ENCODE assay signal across 22 cellular contexts in the genomic region with DNA sequence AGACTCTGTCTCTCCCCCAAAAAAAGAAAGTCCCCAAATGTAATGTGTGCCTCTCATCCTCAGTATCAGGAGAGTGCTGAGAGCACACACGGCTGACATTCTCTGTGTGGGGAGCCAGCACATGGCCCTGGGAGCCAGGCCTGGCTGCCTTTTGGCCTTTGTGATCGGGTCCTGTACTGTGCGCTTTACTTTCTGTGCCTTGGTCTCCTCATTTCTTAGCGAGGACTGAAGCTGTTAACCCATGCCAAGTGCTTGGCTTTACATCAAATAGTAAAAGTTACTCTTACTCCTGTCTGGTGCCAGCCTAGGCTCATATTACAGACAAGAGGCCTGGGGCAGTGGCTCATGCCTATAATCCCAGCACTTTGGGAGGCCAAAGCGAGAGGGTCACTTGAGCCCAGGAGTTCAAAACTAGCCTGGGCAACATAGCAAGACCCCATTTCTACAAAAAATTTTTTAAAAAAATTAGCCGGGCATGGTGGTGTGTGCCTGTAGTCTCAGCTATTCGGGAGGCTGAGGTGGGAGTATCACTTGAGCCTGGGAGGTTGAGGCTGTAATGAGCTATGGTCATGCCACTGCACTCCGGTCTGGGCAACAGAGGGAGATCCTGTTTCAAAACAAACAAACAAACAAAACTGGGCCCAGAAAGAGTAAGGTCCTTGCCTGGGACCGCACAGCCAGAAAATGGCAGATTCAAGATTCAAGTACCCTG. TPM values are rescaled to one million over a fixed set of nuclear protein-coding genes. Genes with fewer than 3 reads are reported as not detected.
DNase-seq lines count a peak whose midpoint lies in the region; ATAC-seq and TF ChIP-seq lines count a peak whose summit lies in the region.
"Had no signal": no experiment of that assay in that cellular context is flagged by ENCODE, and none has a peak within 500 bp of the region (broad histone marks: within the 10 kb centered on the region; RNA-seq: fewer than 3 reads in every experiment).

No MANE protein-coding gene starts in this region.

- WGBS in GM23248 (ENCODE audit: low coverage in 1 of 2, low lambda C conversion rate in 2 of 2, missing lambda C conversion rate in 2 of 2), 2 experiments: 77 to 80% methylated on average over 9 of the region's 9 CpGs
- 93% methylated on average over 9 of the region's 9 CpGs for WGBS in liver
- 71 to 75% methylated on average over 9 of the region's 9 CpGs for WGBS in lower leg skin, 2 donors
- WGBS in aorta, 2 donors: 66 to 68% methylated on average over 9 of the region's 9 CpGs

- DNase-seq in GM23248: no peak
- no peak for DNase-seq in adipocyte (ENCODE audit: low read depth)
- DNase-seq in lower leg skin (ENCODE audit: low spot score in 2 of 2): no peak
- DNase-seq in aorta: no peak
- DNase-seq: activated B cell treated with CpG ODN at 0.5 μM for 24 hours; activated CD4-positive, alpha-beta memory T cell treated with anti-CD3 and anti-CD28 coated beads for 36 hours; activated T-cell treated with anti-CD3 and anti-CD28 coated beads for 4 hours; central memory CD4-positive, alpha-beta T cell; effector CD8-positive, alpha-beta T cell; H9; head of caudate nucleus; immature natural killer cell; natural killer cell; NCI-H1436; NCI-H748 treated with DMSO at 0.1 percent for 48 hours; stimulated activated CD4-positive, alpha-beta T cell treated with anti-CD3 and anti-CD28 coated beads, Interleukin-15, amount 100 ng/mL, for 24 hours; testis had no signal

- no peak for TF ChIP-seq POLR2A in lower leg skin (IDR thresholded peaks at IDR 0.05)

- no peak for TF ChIP-seq RAD21 in liver (IDR thresholded peaks at IDR 0.05)

- ATAC-seq in HG03045 (IDR thresholded peaks at IDR 0.05; ENCODE audit: unreplicated experiment) (no peak), GM21526 (IDR thresholded peaks at IDR 0.05; ENCODE audit: low FRiP score, unreplicated experiment) (no peak), aorta (ENCODE audit: low FRiP score) (no peak)
- ATAC-seq: natural killer cell had no signal

- in situ Hi-C loops in GM23248 (cut with MboI): no loop called here

- H3K9me3 ChIP-seq in GM23248 (ENCODE audit: low read depth) (no peaks in the 10 kb centered on the region), adipocyte (ENCODE audit: control insufficient read depth, low read length) (no peaks in the 10 kb centered on the region), liver (ENCODE audit: control insufficient read depth in 4 of 4, low read length in 3 of 4) (no peaks in the 10 kb centered on the region), skeletal muscle satellite cell (replicated peaks; ENCODE audit: low read length) (peaks cover 8% of the 10 kb centered on the region), aorta (ENCODE audit: control insufficient read depth, low read length) (no peaks in the 10 kb centered on the region)
- H3K9me3 ChIP-seq: testis had no signal

- no peaks in the 10 kb centered on the region for H3K79me2 ChIP-seq in GM23248 (ENCODE audit: insufficient read depth)

- no peak overlapping the region for H2AFZ ChIP-seq in GM23248

- H3K9ac ChIP-seq in GM23248 (peak overlapping the region; percentile 75), adipocyte (ENCODE audit: low read length) (peak overlapping the region; percentile 62), liver (ENCODE audit: low read depth in 1 of 2, low read length in 2 of 2) (no peak overlapping the region), skeletal muscle satellite cell (ENCODE audit: low read depth, low read length) (peak overlapping the region; percentile 40)

- H3K4me2 ChIP-seq in GM23248 (ENCODE audit: unreplicated experiment) (no peak overlapping the region), skeletal muscle satellite cell (ENCODE audit: low read length) (no peak overlapping the region)

- H3K4me1 ChIP-seq in GM23248 (ENCODE audit: insufficient read depth) (peaks cover 30% of the 10 kb centered on the region), adipocyte (ENCODE audit: control insufficient read depth, insufficient read depth, low read length) (peaks cover 43% of the 10 kb centered on the region), liver (ENCODE audit: control insufficient read depth in 4 of 4, insufficient read depth in 4 of 4, low read length in 3 of 4) (peaks cover 2 to 11% (median 5%) of the 10 kb centered on the region in 4 donors), skeletal muscle satellite cell (ENCODE audit: control insufficient read depth, insufficient read depth, low read length) (peaks cover 42% of the 10 kb centered on the region), aorta (ENCODE audit: control insufficient read depth in 1 of 2, insufficient read depth in 2 of 2, low read length in 2 of 2) (peaks cover 0 to 4% of the 10 kb centered on the region in 2 donors)

- peak overlapping the region; percentile 94 for H3K27ac ChIP-seq in GM23248
- peak overlapping the region; percentile 3 to 40 for H3K27ac ChIP-seq in liver (ENCODE audit: low read depth in 1 of 2, low read length in 2 of 2)
- H3K27ac ChIP-seq in aorta (ENCODE audit: low read depth in 1 of 2, low read length in 2 of 2): peak overlapping the region in 1 of 2 donors; percentile 95
- H3K27ac ChIP-seq: testis had no signal

- no peak for TF ChIP-seq CTCF in liver (IDR thresholded peaks at IDR 0.05; ENCODE audit: low read depth, low read length, missing input control)
- no peak for TF ChIP-seq CTCF in lower leg skin (IDR thresholded peaks at IDR 0.05)

- peaks cover 30% of the 10 kb centered on the region; the same call in 1 of the 2 replicates for H3F3A ChIP-seq in GM23248 (ENCODE audit: insufficient read depth)

- no peaks in the 10 kb centered on the region for H4K20me1 ChIP-seq in GM23248 (ENCODE audit: insufficient read depth)

- H3K4me3 ChIP-seq in GM23248 (no peak overlapping the region), adipocyte (ENCODE audit: low read length) (no peak overlapping the region), liver (ENCODE audit: low read depth in 1 of 3, low read length in 3 of 3) (no peak overlapping the region), skeletal muscle satellite cell (ENCODE audit: low read length) (no peak overlapping the region), lower leg skin (ENCODE audit: low read depth, poor library complexity, severe bottlenecking) (no peak overlapping the region), aorta (ENCODE audit: low read length in 2 of 2) (no peak overlapping the region)
- H3K4me3 ChIP-seq: lung, testis had no signal

- intact Hi-C loops in lower leg skin (cut with DNase I; ENCODE audit: low total_unique reads): no loop called here
- intact Hi-C loops in aorta (cut with DNase I): no loop called here

- H3K27me3 ChIP-seq in GM23248 (replicated peaks; ENCODE audit: insufficient read depth) (no peaks in the 10 kb centered on the region), adipocyte (replicated peaks; ENCODE audit: control insufficient read depth, insufficient read depth, low read length) (no peaks in the 10 kb centered on the region), liver (ENCODE audit: control insufficient read depth in 4 of 4, insufficient read depth in 4 of 4, low read length in 3 of 4) (no peaks in the 10 kb centered on the region), skeletal muscle satellite cell (ENCODE audit: control insufficient read depth, insufficient read depth, low read length) (peaks cover 9% of the 10 kb centered on the region), aorta (ENCODE audit: control insufficient read depth in 1 of 2, insufficient read depth in 2 of 2, low read length in 1 of 2) (no peaks in the 10 kb centered on the region)
- H3K27me3 ChIP-seq: testis had no signal

- H3K9me2 ChIP-seq in GM23248 (ENCODE audit: insufficient read depth): no peaks in the 10 kb centered on the region

- no peaks in the 10 kb centered on the region for H3K36me3 ChIP-seq in GM23248 (ENCODE audit: low read depth)
- H3K36me3 ChIP-seq in adipocyte (ENCODE audit: control insufficient read depth, insufficient read depth, low read length, severe bottlenecking): no peaks in the 10 kb centered on the region
- H3K36me3 ChIP-seq in liver (ENCODE audit: control insufficient read depth in 4 of 4, insufficient read depth in 3 of 4, low read depth in 1 of 4, low read length in 3 of 4): no peaks in the 10 kb centered on the region
- no peaks in the 10 kb centered on the region for H3K36me3 ChIP-seq in skeletal muscle satellite cell (ENCODE audit: insufficient read depth, low read length)
- no peaks in the 10 kb centered on the region for H3K36me3 ChIP-seq in aorta (ENCODE audit: control insufficient read depth in 1 of 2, insufficient read depth in 2 of 2, low read length in 1 of 2)

TF ChIP-seq in liver, 16 proteins besides CTCF, POLR2A, EP300 and RAD21 (continues in another document):
- TF ChIP-seq HNF4G (IDR thresholded peaks at IDR 0.05): no peak
- TF ChIP-seq, protein P1, sequence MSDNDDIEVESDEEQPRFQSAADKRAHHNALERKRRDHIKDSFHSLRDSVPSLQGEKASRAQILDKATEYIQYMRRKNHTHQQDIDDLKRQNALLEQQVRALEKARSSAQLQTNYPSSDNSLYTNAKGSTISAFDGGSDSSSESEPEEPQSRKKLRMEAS (IDR thresholded peaks at IDR 0.05): no peak
- TF ChIP-seq, protein P2, sequence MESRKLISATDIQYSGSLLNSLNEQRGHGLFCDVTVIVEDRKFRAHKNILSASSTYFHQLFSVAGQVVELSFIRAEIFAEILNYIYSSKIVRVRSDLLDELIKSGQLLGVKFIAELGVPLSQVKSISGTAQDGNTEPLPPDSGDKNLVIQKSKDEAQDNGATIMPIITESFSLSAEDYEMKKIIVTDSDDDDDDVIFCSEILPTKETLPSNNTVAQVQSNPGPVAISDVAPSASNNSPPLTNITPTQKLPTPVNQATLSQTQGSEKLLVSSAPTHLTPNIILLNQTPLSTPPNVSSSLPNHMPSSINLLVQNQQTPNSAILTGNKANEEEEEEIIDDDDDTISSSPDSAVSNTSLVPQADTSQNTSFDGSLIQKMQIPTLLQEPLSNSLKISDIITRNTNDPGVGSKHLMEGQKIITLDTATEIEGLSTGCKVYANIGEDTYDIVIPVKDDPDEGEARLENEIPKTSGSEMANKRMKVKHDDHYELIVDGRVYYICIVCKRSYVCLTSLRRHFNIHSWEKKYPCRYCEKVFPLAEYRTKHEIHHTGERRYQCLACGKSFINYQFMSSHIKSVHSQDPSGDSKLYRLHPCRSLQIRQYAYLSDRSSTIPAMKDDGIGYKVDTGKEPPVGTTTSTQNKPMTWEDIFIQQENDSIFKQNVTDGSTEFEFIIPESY (IDR thresholded peaks at IDR 0.05): no peak
- no peak for TF ChIP-seq FOXA2 (IDR thresholded peaks at IDR 0.05)
- TF ChIP-seq HNF4A (conservative IDR thresholded peaks at IDR 0.05): no peak
- TF ChIP-seq RXRA (IDR thresholded peaks at IDR 0.05): no peak
- no peak for TF ChIP-seq TAF1 (conservative IDR thresholded peaks at IDR 0.05)
- TF ChIP-seq SP1 (IDR thresholded peaks at IDR 0.05): no peak
- TF ChIP-seq GABPA (IDR thresholded peaks at IDR 0.05 in 1 of 2, conservative IDR thresholded peaks at IDR 0.05 in 1 of 2): no peak

RNA-seq across cellular contexts. Expression of a gene that starts 50.3 kb away (rescaled TPM):
- total RNA-seq in GM23248 (2014; rRNA removed; shearing (Covaris generic)): 2.4 and 7.6 TPM in 2 replicates
- polyA plus RNA-seq in GM23248 (2016; fragmentation: Nextera tagmentation; extraction: Ambion mirVana) (13.4 and 15.7 TPM in 2 replicates), liver (1 to 10 TPM in 1 of 2 donors, under 1 TPM in 1; 0.44 to 3.4 TPM), aorta (1 to 10 TPM; 7.8 to 8.3 TPM)
- total RNA-seq in liver (under 1 TPM; 0.28 to 0.75 TPM), lower leg skin (1 to 10 TPM in 3 of 4 donors, under 1 TPM in 1; 0.65 to 3.7 (median 1.3) TPM), aorta (10 to 100 TPM; 10.4 to 44.7 TPM)
- under 0.01 TPM in 1 of 2 replicates, not detected in the other for total RNA-seq in skeletal muscle satellite cell (2012; rRNA removed)

Comparison
In these comparisons a context has a peak if more than half of its experiments do, and no peak if none do; other contexts are left out.
1. H3K9ac ChIP-seq: peak in GM23248 (single experiment), adipocyte (single experiment) and skeletal muscle satellite cell (single experiment); none in liver (0 of 2).